Comparison of ENCODE assay signal across 15 cellular contexts in the genomic region with DNA sequence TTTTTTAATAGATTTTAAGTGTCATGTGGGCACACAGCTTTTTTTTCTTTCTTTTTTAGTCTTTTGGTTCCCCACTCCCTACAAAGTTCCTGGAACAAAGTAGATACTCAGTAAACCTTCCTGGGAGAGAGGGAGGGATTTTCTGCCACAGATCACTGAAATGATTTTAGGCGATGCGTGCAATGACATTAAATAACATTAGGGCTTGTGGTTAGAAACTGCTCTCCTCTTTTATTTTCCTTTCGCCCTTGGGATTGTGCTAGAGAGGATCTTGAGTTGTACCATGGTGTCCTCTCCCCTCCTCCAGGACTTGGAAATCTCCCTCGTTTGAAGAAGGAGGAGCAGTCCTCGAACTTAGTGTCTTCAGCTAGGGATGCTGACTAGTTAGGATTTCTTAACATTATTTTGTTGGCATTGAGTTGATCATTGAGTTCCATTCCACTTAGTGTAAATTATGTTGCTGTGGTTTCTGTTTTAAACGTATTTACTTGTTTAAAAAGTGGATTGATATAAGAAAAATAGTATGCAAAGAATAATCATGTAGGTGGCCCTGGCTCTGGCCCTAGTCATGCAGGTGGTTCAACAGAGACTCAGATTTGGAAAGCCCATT.
DNase-seq lines count a peak whose midpoint lies in the region; ATAC-seq, FAIRE-seq and TF ChIP-seq lines count a peak whose summit lies in the region.
"Had no signal": no experiment of that assay in that cellular context is flagged by ENCODE, and none has a peak within 500 bp of the region (broad histone marks: within the 10 kb centered on the region; RNA-seq: fewer than 3 reads in every experiment).

No MANE protein-coding gene starts in this region.

- intact Hi-C loops in CD8-positive, alpha-beta T cell (cut with DNase I, micrococcal nuclease): loop anchor here in 1 of 2 experiments (2.0 to 5.0 kb wide), 2 partner anchors 45 to 69 kb away; no protein-coding TSS in a partner anchor
- intact Hi-C loops in esophagus muscularis mucosa (cut with DNase I): no loop called here

- H3K36me3 Mint-ChIP-seq in CD8-positive, alpha-beta T cell: peaks cover 14% of the 10 kb centered on the region
- peaks cover 6% of the 10 kb centered on the region for H3K36me3 Mint-ChIP-seq in activated naive CD8-positive, alpha-beta T cell treated with anti-CD3 and anti-CD28 coated beads, Interleukin-2, amount 50 U/mL, for 24 hours (ENCODE audit: low read depth)
- H3K36me3 Mint-ChIP-seq in mesothelial cell of epicardium: no peaks in the 10 kb centered on the region

- TF ChIP-seq CTCF in A549 (IDR thresholded peaks at IDR 0.05) (no peak), mesothelial cell of epicardium (IDR thresholded peaks at IDR 0.05; ENCODE audit: unreplicated experiment) (no peak), esophagus muscularis mucosa (IDR thresholded peaks at IDR 0.05) (no peak)
- TF ChIP-seq CTCF in CD8-positive, alpha-beta T cell (IDR thresholded peaks at IDR 0.05): no peak

- peak overlapping the region; percentile 3 for H3K4me3 Mint-ChIP-seq in CD8-positive, alpha-beta T cell
- H3K4me3 Mint-ChIP-seq in activated naive CD8-positive, alpha-beta T cell treated with anti-CD3 and anti-CD28 coated beads, Interleukin-2, amount 50 U/mL, for 24 hours: peak overlapping the region; percentile 55
- H3K4me3 Mint-ChIP-seq in mesothelial cell of epicardium: no peak overlapping the region
- H3K4me3 Mint-ChIP-seq: activated B cell treated with CpG ODN at 0.5 μM for 24 hours had no signal

- WGBS in A549 (ENCODE audit: missing lambda C conversion rate): 71% methylated on average over 6 of the region's 6 CpGs
- WGBS in esophagus muscularis mucosa: 71% methylated on average over 6 of the region's 6 CpGs

- CTCF ChIA-PET in A549 (lab: Yijun Ruan, JAX): interaction anchor here (1.0 to 2.3 kb wide), 3 partner anchors 10 to 98 kb away, joined by 3 to 11 read pairs (median 6); no protein-coding TSS in a partner anchor
- CTCF ChIA-PET in CD8-positive, alpha-beta T cell (lab: Charles Lee): no interaction called here

- H3K4me2 ChIP-seq in A549: peak overlapping the region; percentile 63

- no peaks in the 10 kb centered on the region for H3K27me3 ChIP-seq in CD8-positive, alpha-beta T cell (ENCODE audit: insufficient read depth, low read length)
- peaks cover 0 to 22% (median 0%) of the 10 kb centered on the region in 4 donors for H3K27me3 ChIP-seq in esophagus muscularis mucosa

- H3K27ac ChIP-seq in A549 (peak overlapping the region; percentile 64 to 65), esophagus muscularis mucosa (replicated peaks in 1 of 4) (peak overlapping the region in 1 of 4 donors; percentile 2)
- no peak overlapping the region for H3K27ac ChIP-seq in CD8-positive, alpha-beta T cell (ENCODE audit: low read depth, low read length)

- no peaks in the 10 kb centered on the region for H3K9me3 Mint-ChIP-seq in CD8-positive, alpha-beta T cell
- H3K9me3 Mint-ChIP-seq in activated naive CD8-positive, alpha-beta T cell treated with anti-CD3 and anti-CD28 coated beads, Interleukin-2, amount 50 U/mL, for 24 hours: no peaks in the 10 kb centered on the region
- no peaks in the 10 kb centered on the region for H3K9me3 Mint-ChIP-seq in mesothelial cell of epicardium
- H3K9me3 Mint-ChIP-seq: activated B cell treated with CpG ODN at 0.5 μM for 24 hours had no signal

- no peak for FAIRE-seq in A549 (lab: Jason Lieb, UNC)

- ATAC-seq in A549 (no peak), HG03025 (IDR thresholded peaks at IDR 0.05; ENCODE audit: low FRiP score, unreplicated experiment) (no peak)
- ATAC-seq in CD8-positive, alpha-beta T cell: no peak
- no peak for ATAC-seq in activated naive CD8-positive, alpha-beta T cell treated with anti-CD3 and anti-CD28 coated beads, Interleukin-2, amount 50 U/mL, for 24 hours

- H3K9me3 ChIP-seq in A549 (no peaks in the 10 kb centered on the region), esophagus muscularis mucosa (no peaks in the 10 kb centered on the region)
- no peaks in the 10 kb centered on the region for H3K9me3 ChIP-seq in CD8-positive, alpha-beta T cell (ENCODE audit: low read length)
- H3K9me3 ChIP-seq: mucosa of descending colon had no signal

- no peak for TF ChIP-seq POLR2A in A549 (IDR thresholded peaks at IDR 0.05; ENCODE audit: low read length)
- TF ChIP-seq POLR2A in esophagus muscularis mucosa (IDR thresholded peaks at IDR 0.05; ENCODE audit: low read depth): no peak

- H3K4me3 ChIP-seq in A549: no peak overlapping the region
- no peak overlapping the region for H3K4me3 ChIP-seq in CD8-positive, alpha-beta T cell (ENCODE audit: low read depth, low read length)
- H3K4me3 ChIP-seq in esophagus muscularis mucosa: no peak overlapping the region
- H3K4me3 ChIP-seq: mucosa of descending colon had no signal

- H3K4me1 ChIP-seq in A549 (peaks cover 39% of the 10 kb centered on the region), esophagus muscularis mucosa (peaks cover 0 to 18% (median 16%) of the 10 kb centered on the region in 4 donors)
- H3K4me1 ChIP-seq in CD8-positive, alpha-beta T cell (ENCODE audit: insufficient read depth, low read length): peaks cover 18% of the 10 kb centered on the region

- POLR2A ChIA-PET in A549 (lab: Yijun Ruan, JAX): interaction anchor here (2.6 kb wide), 1 partner anchor 10 kb away, joined by 7 read pairs; no protein-coding TSS in a partner anchor
- POLR2A ChIA-PET in CD8-positive, alpha-beta T cell (lab: Charles Lee): interaction anchor here (0.6 to 1.9 kb wide), 4 partner anchors 15 to 45 kb away, joined by 3 to 14 read pairs (median 3); no protein-coding TSS in a partner anchor

- H3K36me3 ChIP-seq in CD8-positive, alpha-beta T cell (ENCODE audit: insufficient read depth, low read length): no peaks in the 10 kb centered on the region
- peaks cover 0 to 7% (median 0%) of the 10 kb centered on the region in 4 donors for H3K36me3 ChIP-seq in esophagus muscularis mucosa

- peaks cover 39% of the 10 kb centered on the region for H3K4me1 Mint-ChIP-seq in CD8-positive, alpha-beta T cell (ENCODE audit: low read depth)
- H3K4me1 Mint-ChIP-seq in activated naive CD8-positive, alpha-beta T cell treated with anti-CD3 and anti-CD28 coated beads, Interleukin-2, amount 50 U/mL, for 24 hours: peaks cover 67% of the 10 kb centered on the region
- H3K4me1 Mint-ChIP-seq in mesothelial cell of epicardium: peaks cover 51% of the 10 kb centered on the region

- no peak for TF ChIP-seq RAD21 in A549 (conservative IDR thresholded peaks at IDR 0.05 in 1 of 2, IDR thresholded peaks at IDR 0.05 in 1 of 2)

- TF ChIP-seq EP300 in A549 (IDR thresholded peaks at IDR 0.05) (no peak), esophagus muscularis mucosa (IDR thresholded peaks at IDR 0.05) (no peak)

- peaks cover 7% of the 10 kb centered on the region for H3K27me3 Mint-ChIP-seq in CD8-positive, alpha-beta T cell (ENCODE audit: low read depth)
- H3K27me3 Mint-ChIP-seq in activated naive CD8-positive, alpha-beta T cell treated with anti-CD3 and anti-CD28 coated beads, Interleukin-2, amount 50 U/mL, for 24 hours: peaks cover 18% of the 10 kb centered on the region
- peaks cover 1% of the 10 kb centered on the region for H3K27me3 Mint-ChIP-seq in mesothelial cell of epicardium (ENCODE audit: low read depth)

- H3K27ac Mint-ChIP-seq in CD8-positive, alpha-beta T cell: peak overlapping the region; percentile 32
- H3K27ac Mint-ChIP-seq in activated naive CD8-positive, alpha-beta T cell treated with anti-CD3 and anti-CD28 coated beads, Interleukin-2, amount 50 U/mL, for 24 hours: peak overlapping the region; percentile 87
- peak overlapping the region; percentile 85 for H3K27ac Mint-ChIP-seq in mesothelial cell of epicardium
- H3K27ac Mint-ChIP-seq: activated B cell treated with CpG ODN at 0.5 μM for 24 hours had no signal

- DNase-seq in A549 (ENCODE audit: low read depth in 1 of 2, low spot score in 1 of 2) (no peak), mesothelial cell of epicardium (ENCODE audit: low spot score in 2 of 2, unreplicated experiment in 2 of 2) (no peak), NCI-H345 treated with DMSO at 0.1 percent for 48 hours (lab: John Stamatoyannopoulos, UW; ENCODE audit: unreplicated experiment) (no peak), NCI-H226 (no peak), esophagus muscularis mucosa (ENCODE audit: extremely low spot score) (no peak)
- no peak for DNase-seq in CD8-positive, alpha-beta T cell
- DNase-seq in activated naive CD8-positive, alpha-beta T cell treated with anti-CD3 and anti-CD28 coated beads, Interleukin-2, amount 50 U/mL, for 24 hours: no peak
- DNase-seq: activated B cell treated with CpG ODN at 0.5 μM for 24 hours, activated gamma-delta T cell treated with Interleukin-2 at 50 U/mL for 16 hours, caudate nucleus, mucosa of descending colon, NCI-H1436 treated with DMSO at 0.1 percent for 48 hours, NCI-H526, SIG-M5 had no signal

TF ChIP-seq in A549, 52 proteins besides CTCF, POLR2A, EP300 and RAD21:
- TF ChIP-seq, protein P1, sequence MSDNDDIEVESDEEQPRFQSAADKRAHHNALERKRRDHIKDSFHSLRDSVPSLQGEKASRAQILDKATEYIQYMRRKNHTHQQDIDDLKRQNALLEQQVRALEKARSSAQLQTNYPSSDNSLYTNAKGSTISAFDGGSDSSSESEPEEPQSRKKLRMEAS (IDR thresholded peaks at IDR 0.05): no peak
- TF ChIP-seq HDAC2 (IDR thresholded peaks at IDR 0.05): no peak
- TF ChIP-seq, protein P2, sequence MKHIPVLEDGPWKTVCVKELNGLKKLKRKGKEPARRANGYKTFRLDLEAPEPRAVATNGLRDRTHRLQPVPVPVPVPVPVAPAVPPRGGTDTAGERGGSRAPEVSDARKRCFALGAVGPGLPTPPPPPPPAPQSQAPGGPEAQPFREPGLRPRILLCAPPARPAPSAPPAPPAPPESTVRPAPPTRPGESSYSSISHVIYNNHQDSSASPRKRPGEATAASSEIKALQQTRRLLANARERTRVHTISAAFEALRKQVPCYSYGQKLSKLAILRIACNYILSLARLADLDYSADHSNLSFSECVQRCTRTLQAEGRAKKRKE (CRISPR knock-in tag; IDR thresholded peaks at IDR 0.05; ENCODE audit: low read depth): no peak
- TF ChIP-seq, protein P3, sequence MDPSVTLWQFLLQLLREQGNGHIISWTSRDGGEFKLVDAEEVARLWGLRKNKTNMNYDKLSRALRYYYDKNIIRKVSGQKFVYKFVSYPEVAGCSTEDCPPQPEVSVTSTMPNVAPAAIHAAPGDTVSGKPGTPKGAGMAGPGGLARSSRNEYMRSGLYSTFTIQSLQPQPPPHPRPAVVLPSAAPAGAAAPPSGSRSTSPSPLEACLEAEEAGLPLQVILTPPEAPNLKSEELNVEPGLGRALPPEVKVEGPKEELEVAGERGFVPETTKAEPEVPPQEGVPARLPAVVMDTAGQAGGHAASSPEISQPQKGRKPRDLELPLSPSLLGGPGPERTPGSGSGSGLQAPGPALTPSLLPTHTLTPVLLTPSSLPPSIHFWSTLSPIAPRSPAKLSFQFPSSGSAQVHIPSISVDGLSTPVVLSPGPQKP (IDR thresholded peaks at IDR 0.05; ENCODE audit: low read depth, low read length): no peak
- TF ChIP-seq HEYL (CRISPR knock-in tag; IDR thresholded peaks at IDR 0.05): no peak
- no peak for TF ChIP-seq SMC3 (IDR thresholded peaks at IDR 0.05)
- TF ChIP-seq TP53 (CRISPR knock-in tag; IDR thresholded peaks at IDR 0.05): no peak
- TF ChIP-seq CEBPB (IDR thresholded peaks at IDR 0.05): no peak
- no peak for TF ChIP-seq SREBF2 (IDR thresholded peaks at IDR 0.05)

Comparison
In these comparisons a context has a peak if more than half of its experiments do, and no peak if none do; other contexts are left out.
1. H3K27ac Mint-ChIP-seq: peak in every context shown above with its lines; median percentile 87 in activated naive CD8-positive, alpha-beta T cell treated with anti-CD3 and anti-CD28 coated beads, Interleukin-2, amount 50 U/mL, for 24 hours; 85 in mesothelial cell of epicardium; 32 in CD8-positive, alpha-beta T cell.